In genomic region chr1:9836632-9836960, GRCh38 we compare ENCODE assay signal across 22 cellular contexts. TPM values are rescaled to one million over a fixed set of nuclear protein-coding genes. Genes with fewer than 3 reads are reported as not detected.
A peak's percentile ranks its signal among the peaks of the same experiment; 100 is the strongest.
DNase-seq lines count a peak whose midpoint lies in the region; ATAC-seq, FAIRE-seq and TF ChIP-seq lines count a peak whose summit lies in the region.
"Had no signal": no experiment of that assay in that cellular context is flagged by ENCODE, and none has a peak within 500 bp of the region (broad histone marks: within the 10 kb centered on the region; RNA-seq: fewer than 3 reads in every experiment).

No MANE protein-coding gene starts in this region.

- H3K4me3 Mint-ChIP-seq in type B pancreatic cell, result no peak overlapping the region
- H3K4me3 Mint-ChIP-seq: dendritic cell treated with granulocyte-macrophage colony-stimulating factor and Interleukin-4, amounts not matched to agents 40 ng/mL and 50 ng/mL, for 4 days; immature natural killer cell; memory B cell had no signal

- H3K79me2 ChIP-seq in keratinocyte (ENCODE audit: control insufficient read depth, insufficient read depth, low read length), result peaks cover 21% of the 10 kb centered on the region

- H3K27ac Mint-ChIP-seq in type B pancreatic cell, result no peak overlapping the region
- H3K27ac Mint-ChIP-seq: immature natural killer cell, memory B cell had no signal

- DNase-seq in NCI-H1105 (lab: John Stamatoyannopoulos, UW), result peak; percentile 83
- peak; percentile 92 for DNase-seq in keratinocyte (ENCODE audit: low read depth, low spot score)
- no peak for DNase-seq in NCI-H1930 (lab: John Stamatoyannopoulos, UW)
- DNase-seq in type B pancreatic cell (ENCODE audit: extremely low spot score, unreplicated experiment), result no peak
- DNase-seq in GM19238 (ENCODE audit: insufficient read length, low spot score), result no peak
- DNase-seq: activated CD4-positive, CD25-positive, alpha-beta regulatory T cell treated with anti-CD3 and anti-CD28 coated beads, Interleukin-2, amount 50 U/mL, for 72 hours; activated CD8-positive, alpha-beta memory T cell treated with anti-CD3 and anti-CD28 coated beads, Interleukin-2, amount 50 U/mL, for 48 hours; activated naive CD4-positive, alpha-beta T cell; Caco-2; erythroblast; GF-D8; immature natural killer cell; NCI-H2081 treated with DMSO at 0.1 percent for 48 hours; SJCRH30; stimulated activated CD4-positive, alpha-beta T cell treated with anti-CD3 and anti-CD28 coated beads, Interleukin-1b, Interleukin-23, amount 100 ng/mL, for 48 hours had no signal

- FAIRE-seq in keratinocyte (lab: Jason Lieb, UNC), result peak; percentile 100

- H3K4me1 ChIP-seq in keratinocyte (ENCODE audit: control insufficient read depth, extremely low read depth, insufficient read depth, low read length), result peaks cover 62% of the 10 kb centered on the region
- H3K4me1 ChIP-seq: ascending aorta, Caco-2, HAP-1 had no signal

- no peaks in the 10 kb centered on the region for H3K36me3 Mint-ChIP-seq in type B pancreatic cell

- TF ChIP-seq CTCF in 22Rv1 (IDR thresholded peaks at IDR 0.05) (no peak), VCaP (conservative IDR thresholded peaks at IDR 0.05) (no peak), keratinocyte (optimal IDR thresholded peaks at IDR 0.05 in 1 of 3, IDR thresholded peaks at IDR 0.05 in 1 of 3, conservative IDR thresholded peaks at IDR 0.05 in 1 of 3; ENCODE audit: extremely low read depth in 1 of 3, insufficient read depth in 2 of 3, low read length in 3 of 3) (no peak), type B pancreatic cell (conservative IDR thresholded peaks at IDR 0.05) (no peak)

- dilution Hi-C loops in keratinocyte (cut with MboI; ENCODE audit: extremely low pct_ligation_motif_present, low sequenced_read_pairs), result no loop called here

- peak overlapping the region; percentile 34 for H3K9ac ChIP-seq in keratinocyte (ENCODE audit: control insufficient read depth, extremely low read depth, insufficient read depth, low read length)

- peaks cover 4% of the 10 kb centered on the region for H3K9me3 ChIP-seq in keratinocyte (ENCODE audit: control insufficient read depth, low read depth, low read length)
- H3K9me3 ChIP-seq: ascending aorta, Caco-2, HAP-1, SJCRH30 had no signal

- peaks cover 9% of the 10 kb centered on the region for H3K4me1 Mint-ChIP-seq in type B pancreatic cell (ENCODE audit: unreplicated experiment)

- no peaks in the 10 kb centered on the region for H3K36me3 ChIP-seq in keratinocyte (ENCODE audit: control insufficient read depth in 2 of 2, extremely low read depth in 1 of 2, insufficient read depth in 2 of 2, low read length in 2 of 2)
- H3K36me3 ChIP-seq: ascending aorta, HAP-1, SJCRH30 had no signal

- no peaks in the 10 kb centered on the region for H3K27me3 ChIP-seq in keratinocyte (ENCODE audit: control insufficient read depth, extremely low read depth, insufficient read depth, low read length)
- H3K27me3 ChIP-seq: ascending aorta, SJCRH30 had no signal

- H3K9me1 ChIP-seq in keratinocyte (ENCODE audit: control insufficient read depth, extremely low read depth, insufficient read depth, low read length), result no peaks in the 10 kb centered on the region

- no peak overlapping the region for H2AFZ ChIP-seq in keratinocyte (ENCODE audit: control insufficient read depth, low read length)

- H3K4me2 ChIP-seq in keratinocyte (ENCODE audit: control insufficient read depth, extremely low read depth, insufficient read depth, low read depth, low read length), result peak overlapping the region; percentile 93

- H3K27ac ChIP-seq in 22Rv1, result peak overlapping the region; percentile 44; the same call in 1 of the 2 replicates
- H3K27ac ChIP-seq in VCaP, result peak overlapping the region; percentile 60
- H3K27ac ChIP-seq in keratinocyte (ENCODE audit: control insufficient read depth, insufficient read depth, low read length), result peak overlapping the region; percentile 92
- H3K27ac ChIP-seq: ascending aorta, SJCRH30 had no signal

- H4K20me1 ChIP-seq in keratinocyte (ENCODE audit: control insufficient read depth, extremely low read depth, insufficient read depth, low read length), result no peaks in the 10 kb centered on the region

- peaks cover 4% of the 10 kb centered on the region for H3K27me3 Mint-ChIP-seq in type B pancreatic cell
- H3K27me3 Mint-ChIP-seq: memory B cell had no signal

- H3K9me3 Mint-ChIP-seq in type B pancreatic cell, result no peaks in the 10 kb centered on the region
- H3K9me3 Mint-ChIP-seq: dendritic cell treated with granulocyte-macrophage colony-stimulating factor and Interleukin-4, amounts not matched to agents 40 ng/mL and 50 ng/mL, for 4 days; memory B cell had no signal

- no peak for ATAC-seq in GM21515 (IDR thresholded peaks at IDR 0.05; ENCODE audit: unreplicated experiment)

- H3K4me3 ChIP-seq in keratinocyte (ENCODE audit: control insufficient read depth in 2 of 3, extremely low read depth in 1 of 3, insufficient read depth in 2 of 3, low read depth in 1 of 3, low read length in 3 of 3), result peak overlapping the region in 1 of 3 experiments; percentile 28
- H3K4me3 ChIP-seq: ascending aorta, HAP-1 had no signal

RNA-seq across cellular contexts. Expression of gene CLSTN1, which starts 12.8 kb away (rescaled TPM):
- polyA plus RNA-seq in keratinocyte, result 79.1 to 263 TPM (median 90.3 TPM) in 3 replicates
- 70.0 TPM for polyA plus RNA-seq in keratinocyte (2011; ENCODE audit: low read depth)
- 67.1 and 103 TPM in 2 replicates for polyA plus RNA-seq in keratinocyte (2011; cell fraction: cytosol; rRNA removed)
- 424 and 491 TPM in 2 replicates for polyA plus RNA-seq in keratinocyte (2011; cell fraction: nucleus; rRNA removed)
- 130 and 344 TPM in 2 replicates for polyA plus RNA-seq in keratinocyte (2012; ENCODE audit: low replicate concordance)
- polyA minus RNA-seq in keratinocyte, result 159 to 521 TPM (median 197 TPM) in 3 replicates
- 202 TPM for polyA minus RNA-seq in keratinocyte (2011; cell fraction: cytosol; rRNA and poly(A)+ RNA removed)
- 492 and 717 TPM in 2 replicates for polyA minus RNA-seq in keratinocyte (2011; cell fraction: nucleus; rRNA and poly(A)+ RNA removed)
- total RNA-seq in type B pancreatic cell (ENCODE audit: low replicate concordance), result 112 and 136 TPM in 2 replicates

Comparison
In these comparisons a context has a peak if more than half of its experiments do, and no peak if none do; other contexts are left out.
1. DNase-seq: peak in NCI-H1105 (single experiment) and keratinocyte (single experiment); none in NCI-H1930 (0 of 2), type B pancreatic cell (single experiment) and GM19238 (single experiment).
2. Peak in every context shown above with its lines, with median percentiles within 50 percentile points of each other: H3K27ac ChIP-seq.